In the genomic region with DNA sequence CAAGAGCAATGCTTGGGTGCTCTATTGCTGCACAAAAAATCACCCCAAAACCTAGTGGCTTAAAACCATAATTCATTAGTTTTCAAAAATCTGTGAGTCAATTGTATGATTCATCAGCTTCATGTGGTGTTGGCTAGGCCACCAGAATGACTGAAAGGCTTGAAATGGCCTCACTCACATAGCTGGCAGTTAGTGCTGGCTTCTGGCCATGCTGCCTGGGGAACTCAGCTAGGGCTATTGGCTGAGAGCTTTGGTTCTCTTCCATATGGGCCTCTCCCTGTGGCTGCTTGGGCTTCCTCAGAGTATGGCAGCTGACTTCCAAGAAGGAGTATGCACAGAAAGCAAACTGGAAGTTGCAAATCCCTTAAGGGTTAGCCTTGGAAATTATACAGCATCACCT, we compare ENCODE assay signal across 9 cellular contexts. TPM values are rescaled to one million over a fixed set of nuclear protein-coding genes. Genes with fewer than 3 reads are reported as not detected.
DNase-seq lines count a peak whose midpoint lies in the region; ATAC-seq and TF ChIP-seq lines count a peak whose summit lies in the region.
"Had no signal": no experiment of that assay in that cellular context is flagged by ENCODE, and none has a peak within 500 bp of the region (broad histone marks: within the 10 kb centered on the region; RNA-seq: fewer than 3 reads in every experiment).

No MANE protein-coding gene starts in this region.

- H3K9me3 ChIP-seq in T-helper 17 cell (ENCODE audit: control insufficient read depth, low read length, poor library complexity, severe bottlenecking) (no peaks in the 10 kb centered on the region), thyroid gland (no peaks in the 10 kb centered on the region)
- H3K9me3 ChIP-seq: Peyer's patch had no signal

- TF ChIP-seq POLR2A in thyroid gland (IDR thresholded peaks at IDR 0.05) = no peak

- H3K27ac ChIP-seq in thyroid gland = no peak overlapping the region
- H3K27ac ChIP-seq: Peyer's patch had no signal

- CTCF ChIA-PET in AG04449 (lab: Yijun Ruan, JAX) = no interaction called here

- TF ChIP-seq CTCF in AG04449 (IDR thresholded peaks at IDR 0.05; ENCODE audit: insufficient read depth, low read length, missing control alignments) (no peak), fibroblast of the aortic adventitia (IDR thresholded peaks at IDR 0.05; ENCODE audit: insufficient read depth, low read length) (no peak), thyroid gland (IDR thresholded peaks at IDR 0.05) (no peak)

- peaks cover 1% of the 10 kb centered on the region for H3K36me3 Mint-ChIP-seq in T-helper 17 cell (ENCODE audit: low read depth)

- POLR2A ChIA-PET in AG04449 (lab: Yijun Ruan, JAX) = no interaction called here

- H3K27me3 Mint-ChIP-seq in T-helper 17 cell = no peaks in the 10 kb centered on the region

- ATAC-seq in T-helper 17 cell = no peak

- intact Hi-C loops in thyroid gland (cut with DNase I) = no loop called here

- peaks cover 31% of the 10 kb centered on the region for H3K4me1 Mint-ChIP-seq in T-helper 17 cell

- H3K36me3 ChIP-seq in thyroid gland = no peaks in the 10 kb centered on the region
- H3K36me3 ChIP-seq: Peyer's patch had no signal

- peak; percentile 71 for DNase-seq in AG04449 (ENCODE audit: low read depth, low spot score)
- peak; percentile 82 for DNase-seq in GM04504 (ENCODE audit: low read depth)
- no peak for DNase-seq in T-helper 17 cell
- peak; percentile 92 for DNase-seq in fibroblast of the aortic adventitia (ENCODE audit: low read depth)
- DNase-seq in HT-29 (ENCODE audit: low spot score) = no peak
- no peak for DNase-seq in NCI-H1694 treated with DMSO at 0.1 percent for 48 hours (lab: John Stamatoyannopoulos, UW)
- no peak for DNase-seq in thyroid gland
- no peak for DNase-seq in NCI-H526 (lab: John Stamatoyannopoulos, UW)
- DNase-seq: Peyer's patch had no signal

- peaks cover 0 to 7% of the 10 kb centered on the region in 2 donors for H3K4me1 ChIP-seq in thyroid gland
- H3K4me1 ChIP-seq: Peyer's patch had no signal

- H3K27ac Mint-ChIP-seq in T-helper 17 cell = peak overlapping the region; percentile 16

- H3K4me3 ChIP-seq in AG04449 (ENCODE audit: low read depth, low read length) (no peak overlapping the region), fibroblast of the aortic adventitia (ENCODE audit: low read depth, low read length) (no peak overlapping the region), thyroid gland (replicated peaks in 1 of 3) (no peak overlapping the region)
- H3K4me3 ChIP-seq: Peyer's patch had no signal

- no peak overlapping the region for H3K4me3 Mint-ChIP-seq in T-helper 17 cell

- H3K27me3 ChIP-seq in thyroid gland = no peaks in the 10 kb centered on the region
- H3K27me3 ChIP-seq: Peyer's patch had no signal

RNA-seq across cellular contexts. Expression of gene MTMR1, which starts 3.1 kb away (rescaled TPM):
- total RNA-seq in T-helper 17 cell = 10 to 100 TPM; 40.3 to 45.6 TPM
- total RNA-seq in fibroblast of the aortic adventitia (ENCODE audit: low replicate concordance) = 9.2 and 21.6 TPM in 2 replicates
- total RNA-seq in HT-29 (2014; rRNA removed; shearing (Covaris generic)) = 17.6 and 22.7 TPM in 2 replicates
- 10 to 100 TPM; 17.6 to 28.4 (median 24.6) TPM for total RNA-seq in thyroid gland

Comparison
In these comparisons a context has a peak if more than half of its experiments do, and no peak if none do; other contexts are left out.
1. DNase-seq: peak in AG04449 (single experiment), GM04504 (single experiment) and fibroblast of the aortic adventitia (single experiment); none in T-helper 17 cell (0 of 3), HT-29 (single experiment), NCI-H1694 treated with DMSO at 0.1 percent for 48 hours (single experiment), thyroid gland (0 of 2) and NCI-H526 (0 of 2).